Comparison of ENCODE assay signal across 19 cellular contexts in genomic region chr3:130386604-130387263, GRCh38. TPM values are rescaled to one million over a fixed set of nuclear protein-coding genes. Genes with fewer than 3 reads are reported as not detected.
DNase-seq lines count a peak whose midpoint lies in the region; ATAC-seq and TF ChIP-seq lines count a peak whose summit lies in the region.
"Had no signal": no experiment of that assay in that cellular context is flagged by ENCODE, and none has a peak within 500 bp of the region (broad histone marks: within the 10 kb centered on the region; RNA-seq: fewer than 3 reads in every experiment).

No MANE protein-coding gene starts in this region.

- DNase-seq in AG08395 (ENCODE audit: low spot score) (peak; percentile 34), Panc1 (ENCODE audit: low read depth, low spot score) (no peak), dermis blood vessel endothelial cell (peak; percentile 50), kidney epithelial cell (ENCODE audit: low read depth) (peak; percentile 38), activated gamma-delta T cell (lab: John Stamatoyannopoulos, UW) (no peak), NCI-H146 treated with DMSO at 0.1 percent for 48 hours (lab: John Stamatoyannopoulos, UW; ENCODE audit: unreplicated experiment) (no peak), posterior vena cava (ENCODE audit: low spot score) (no peak)
- no peak for DNase-seq in activated CD8-positive, alpha-beta T cell treated with anti-CD3 and anti-CD28 coated beads, Interleukin-2, amount 10 ng/mL, durations not matched to agents 7 days and 5 days
- DNase-seq: activated naive CD4-positive, alpha-beta T cell treated with Interleukin-2 at 50 U/mL for 16 hours; CD8-positive, alpha-beta T cell; GF-D8; naive B cell; NCI-H526 treated with DMSO at 0.1 percent for 48 hours; Peyer's patch; psoas muscle; stimulated activated CD4-positive, alpha-beta T cell treated with anti-CD3 and anti-CD28 coated beads, Interleukin-15, amount 100 ng/mL, for 24 hours; T-cell had no signal

- H3K4me3 Mint-ChIP-seq in activated CD8-positive, alpha-beta T cell treated with anti-CD3 and anti-CD28 coated beads, Interleukin-2, amount 10 ng/mL, durations not matched to agents 7 days and 5 days = no peak overlapping the region
- H3K4me3 Mint-ChIP-seq: CD8-positive, alpha-beta T cell; naive B cell; T-cell had no signal

- TF ChIP-seq CTCF in Panc1 (IDR thresholded peaks at IDR 0.05) = no peak
- no peak for TF ChIP-seq CTCF in kidney epithelial cell (IDR thresholded peaks at IDR 0.05; ENCODE audit: insufficient read depth, low read length, poor library complexity, severe bottlenecking)

- peaks cover 5% of the 10 kb centered on the region for H3K27me3 Mint-ChIP-seq in activated CD8-positive, alpha-beta T cell treated with anti-CD3 and anti-CD28 coated beads, Interleukin-2, amount 10 ng/mL, durations not matched to agents 7 days and 5 days (ENCODE audit: low read depth)

- POLR2A ChIA-PET in Panc1 (lab: Charles Lee) = no interaction called here
- POLR2A ChIA-PET in activated CD8-positive, alpha-beta T cell treated with anti-CD3 and anti-CD28 coated beads, Interleukin-2, amount 10 ng/mL, durations not matched to agents 7 days and 5 days (lab: Charles Lee) = no interaction called here

- CTCF ChIA-PET in Panc1 (lab: Charles Lee) = no interaction called here
- CTCF ChIA-PET in activated CD8-positive, alpha-beta T cell treated with anti-CD3 and anti-CD28 coated beads, Interleukin-2, amount 10 ng/mL, durations not matched to agents 7 days and 5 days (lab: Charles Lee) = no interaction called here

- in situ Hi-C loops in Panc1 (cut with HindIII; ENCODE audit: low pct_unique_long_range_greater_than_20kb, low sequenced_read_pairs) = no loop called here

- H3K36me3 ChIP-seq in Panc1 (ENCODE audit: control insufficient read depth, insufficient read depth, low read length) = no peaks in the 10 kb centered on the region; the same call in 1 of the 2 replicates
- H3K36me3 ChIP-seq in kidney epithelial cell (ENCODE audit: control insufficient read depth, insufficient read depth, low read length) = no peaks in the 10 kb centered on the region
- H3K36me3 ChIP-seq: Peyer's patch had no signal

- ATAC-seq in Panc1 = 0 out of 2 replicates have a peak, but pooled peaks have one; percentile 34
- ATAC-seq in activated CD8-positive, alpha-beta T cell treated with anti-CD3 and anti-CD28 coated beads, Interleukin-2, amount 10 ng/mL, durations not matched to agents 7 days and 5 days = no peak
- ATAC-seq: CD8-positive, alpha-beta T cell; left lobe of liver; psoas muscle; T-cell had no signal

- H3K27ac Mint-ChIP-seq in activated CD8-positive, alpha-beta T cell treated with anti-CD3 and anti-CD28 coated beads, Interleukin-2, amount 10 ng/mL, durations not matched to agents 7 days and 5 days = no peak overlapping the region
- H3K27ac Mint-ChIP-seq: CD8-positive, alpha-beta T cell; naive B cell; T-cell had no signal

- BruUV-seq in Panc1 (replicated peaks; lab: Mats Ljungman, UMichigan) = no TSS peak

- no peaks in the 10 kb centered on the region for H3K9me3 ChIP-seq in Panc1 (ENCODE audit: control insufficient read depth, insufficient read depth, low read depth, low read length)
- H3K9me3 ChIP-seq: Peyer's patch, psoas muscle had no signal

- H3K36me3 Mint-ChIP-seq in activated CD8-positive, alpha-beta T cell treated with anti-CD3 and anti-CD28 coated beads, Interleukin-2, amount 10 ng/mL, durations not matched to agents 7 days and 5 days (ENCODE audit: low read depth) = no peaks in the 10 kb centered on the region
- H3K36me3 Mint-ChIP-seq: CD8-positive, alpha-beta T cell; naive B cell; T-cell had no signal

- H3K4me1 ChIP-seq in Panc1 (ENCODE audit: control insufficient read depth, insufficient read depth, low read length) = no peaks in the 10 kb centered on the region
- H3K4me1 ChIP-seq: Peyer's patch, psoas muscle had no signal

- no peaks in the 10 kb centered on the region for H3K9me3 Mint-ChIP-seq in activated CD8-positive, alpha-beta T cell treated with anti-CD3 and anti-CD28 coated beads, Interleukin-2, amount 10 ng/mL, durations not matched to agents 7 days and 5 days (ENCODE audit: insufficient read depth)
- H3K9me3 Mint-ChIP-seq: CD8-positive, alpha-beta T cell; T-cell had no signal

- intact Hi-C loops in Panc1 (cut with micrococcal nuclease; ENCODE audit: unreplicated experiment) (no loop called here), posterior vena cava (cut with DNase I) (no loop called here)

- H3K4me1 Mint-ChIP-seq in activated CD8-positive, alpha-beta T cell treated with anti-CD3 and anti-CD28 coated beads, Interleukin-2, amount 10 ng/mL, durations not matched to agents 7 days and 5 days (ENCODE audit: low read depth) = no peaks in the 10 kb centered on the region
- H3K4me1 Mint-ChIP-seq: naive B cell, T-cell had no signal

- no peak overlapping the region for H3K4me3 ChIP-seq in Panc1 (ENCODE audit: low read depth in 2 of 2, low read length in 2 of 2)
- H3K4me3 ChIP-seq in kidney epithelial cell (ENCODE audit: low read depth, low read length) = no peak overlapping the region
- H3K4me3 ChIP-seq: Peyer's patch, psoas muscle had no signal

- H3K27me3 ChIP-seq in Panc1 (ENCODE audit: control insufficient read depth, insufficient read depth, low read length) (no peaks in the 10 kb centered on the region), kidney epithelial cell (ENCODE audit: control insufficient read depth, insufficient read depth, low read length) (no peaks in the 10 kb centered on the region)
- H3K27me3 ChIP-seq: Peyer's patch had no signal

- no peak overlapping the region for H3K27ac ChIP-seq in Panc1 (ENCODE audit: low read length)
- H3K27ac ChIP-seq: Peyer's patch, psoas muscle had no signal

RNA-seq across cellular contexts. Expression of gene COL6A5, which starts 41.3 kb away (rescaled TPM):
- total RNA-seq in Panc1 (2021; ENCODE audit: unreplicated experiment) = not detected
- not detected for polyA plus RNA-seq in Panc1 (2012; ENCODE audit: insufficient read length)
- not detected in 2 replicates for total RNA-seq in dermis blood vessel endothelial cell
- not detected in 2 replicates for total RNA-seq in kidney epithelial cell
- total RNA-seq in activated CD8-positive, alpha-beta T cell treated with anti-CD3 and anti-CD28 coated beads, Interleukin-2, amount 10 ng/mL, durations not matched to agents 7 days and 5 days = not detected
- not detected for total RNA-seq in posterior vena cava
- total RNA-seq: cardiac septum; CD8-positive, alpha-beta T cell; left lobe of liver; psoas muscle; T-cell had no signal
- polyA plus RNA-seq: psoas muscle had no signal

Comparison
In these comparisons a context has a peak if more than half of its experiments do, and no peak if none do; other contexts are left out.
1. DNase-seq: peak in AG08395 (single experiment), dermis blood vessel endothelial cell (single experiment) and kidney epithelial cell (single experiment); none in Panc1 (single experiment), activated gamma-delta T cell (single experiment), NCI-H146 treated with DMSO at 0.1 percent for 48 hours (single experiment), activated CD8-positive, alpha-beta T cell treated with anti-CD3 and anti-CD28 coated beads, Interleukin-2, amount 10 ng/mL, durations not matched to agents 7 days and 5 days (single experiment) and posterior vena cava (single experiment).